1 cellular context compared by ENCODE assay signal in the genomic region with DNA sequence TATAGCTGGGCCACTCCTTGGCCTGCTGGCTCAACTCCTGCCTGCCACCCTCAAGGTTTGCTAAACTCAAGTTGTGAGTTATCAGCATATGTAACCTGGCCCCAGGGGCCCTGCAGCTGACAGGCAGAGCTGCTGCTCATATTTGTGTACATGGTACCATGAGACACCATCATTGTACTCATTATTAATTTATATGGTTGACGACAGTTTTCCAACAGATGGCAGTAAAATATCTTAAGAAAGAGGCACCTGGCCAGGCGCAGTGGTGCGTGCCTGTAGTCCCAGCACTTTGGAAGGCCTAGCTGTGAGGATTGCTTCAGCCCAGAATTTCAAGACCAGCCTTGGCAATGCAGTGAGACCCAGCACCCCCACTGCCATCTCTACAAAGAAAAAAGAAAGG.
TF ChIP-seq lines count a peak whose summit lies in the region.

No MANE protein-coding gene starts in this region.

TF ChIP-seq in IMR-90, 13 proteins besides CTCF, POLR2A, EP300 and RAD21:
- TF ChIP-seq SMC3 (IDR thresholded peaks at IDR 0.05; ENCODE audit: low read depth, low read length): no peak
- no peak for TF ChIP-seq CHD1 (IDR thresholded peaks at IDR 0.05; ENCODE audit: low read depth, low read length)
- TF ChIP-seq, protein P1, sequence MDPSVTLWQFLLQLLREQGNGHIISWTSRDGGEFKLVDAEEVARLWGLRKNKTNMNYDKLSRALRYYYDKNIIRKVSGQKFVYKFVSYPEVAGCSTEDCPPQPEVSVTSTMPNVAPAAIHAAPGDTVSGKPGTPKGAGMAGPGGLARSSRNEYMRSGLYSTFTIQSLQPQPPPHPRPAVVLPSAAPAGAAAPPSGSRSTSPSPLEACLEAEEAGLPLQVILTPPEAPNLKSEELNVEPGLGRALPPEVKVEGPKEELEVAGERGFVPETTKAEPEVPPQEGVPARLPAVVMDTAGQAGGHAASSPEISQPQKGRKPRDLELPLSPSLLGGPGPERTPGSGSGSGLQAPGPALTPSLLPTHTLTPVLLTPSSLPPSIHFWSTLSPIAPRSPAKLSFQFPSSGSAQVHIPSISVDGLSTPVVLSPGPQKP (IDR thresholded peaks at IDR 0.05; ENCODE audit: borderline replicate concordance, low read depth, low read length): no peak
- TF ChIP-seq MXI1 (IDR thresholded peaks at IDR 0.05; ENCODE audit: borderline replicate concordance, low read depth, low read length): no peak
- no peak for TF ChIP-seq MAFK (IDR thresholded peaks at IDR 0.05; ENCODE audit: low read depth, low read length)
- TF ChIP-seq BHLHE40 (IDR thresholded peaks at IDR 0.05; ENCODE audit: low read depth, low read length): no peak
- TF ChIP-seq NFE2L2 (IDR thresholded peaks at IDR 0.05; ENCODE audit: low read depth, low read length): no peak
- TF ChIP-seq RFX5 (IDR thresholded peaks at IDR 0.05; ENCODE audit: low read depth, low read length): no peak
- TF ChIP-seq, protein P2, sequence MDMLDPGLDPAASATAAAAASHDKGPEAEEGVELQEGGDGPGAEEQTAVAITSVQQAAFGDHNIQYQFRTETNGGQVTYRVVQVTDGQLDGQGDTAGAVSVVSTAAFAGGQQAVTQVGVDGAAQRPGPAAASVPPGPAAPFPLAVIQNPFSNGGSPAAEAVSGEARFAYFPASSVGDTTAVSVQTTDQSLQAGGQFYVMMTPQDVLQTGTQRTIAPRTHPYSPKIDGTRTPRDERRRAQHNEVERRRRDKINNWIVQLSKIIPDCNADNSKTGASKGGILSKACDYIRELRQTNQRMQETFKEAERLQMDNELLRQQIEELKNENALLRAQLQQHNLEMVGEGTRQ (IDR thresholded peaks at IDR 0.05; ENCODE audit: low read depth, low read length): no peak
- TF ChIP-seq CEBPB (IDR thresholded peaks at IDR 0.05; ENCODE audit: low read depth, low read length): no peak
- no peak for TF ChIP-seq MAZ (IDR thresholded peaks at IDR 0.05; ENCODE audit: borderline replicate concordance, low read depth, low read length)
- no peak for TF ChIP-seq RCOR1 (IDR thresholded peaks at IDR 0.05; ENCODE audit: insufficient replicate concordance, low read length)
- no peak for TF ChIP-seq FOS (IDR thresholded peaks at IDR 0.05; ENCODE audit: low read depth, low read length)
